In genomic region chr10:17617031-17617911, GRCh38 we compare ENCODE assay signal across 1 cellular context.
TF ChIP-seq lines count a peak whose summit lies in the region.

HACD1 (minus strand) TSS chr10:17617374; CDS start chr10:17617339, 35 bp downstream.

TF ChIP-seq in HepG2, 621 proteins besides CTCF, POLR2A, EP300 and RAD21 (continued from another document and continues in another):
- TF ChIP-seq ZNF597 (CRISPR knock-in tag; IDR thresholded peaks at IDR 0.05) = no peak
- peak; percentile 40; the same call in 1 of the 2 replicates for TF ChIP-seq STAT6 (CRISPR knock-in tag; IDR thresholded peaks at IDR 0.05; ENCODE audit: borderline replicate concordance)
- peak; percentile 48 for TF ChIP-seq STAG1 (CRISPR knock-in tag; IDR thresholded peaks at IDR 0.05)
- TF ChIP-seq ESRRA (CRISPR knock-in tag; IDR thresholded peaks at IDR 0.05; ENCODE audit: low read depth) = no peak
- no peak for TF ChIP-seq DMTF1 (CRISPR knock-in tag; IDR thresholded peaks at IDR 0.05)
- no peak for TF ChIP-seq ZNF543 (CRISPR knock-in tag; IDR thresholded peaks at IDR 0.05)
- no peak for TF ChIP-seq ZNF780A (CRISPR knock-in tag; IDR thresholded peaks at IDR 0.05)
- TF ChIP-seq ZNF740 (CRISPR knock-in tag; IDR thresholded peaks at IDR 0.05) = peak; percentile 55; the same call in 1 of the 2 replicates
- peak; percentile 5 for TF ChIP-seq MEIS2 (CRISPR knock-in tag; IDR thresholded peaks at IDR 0.05)
- no peak for TF ChIP-seq SKIL (CRISPR knock-in tag; IDR thresholded peaks at IDR 0.05; ENCODE audit: borderline replicate concordance)
- TF ChIP-seq ATF6 (CRISPR knock-in tag; conservative IDR thresholded peaks at IDR 0.05) = no peak
- TF ChIP-seq THYN1 (CRISPR knock-in tag; IDR thresholded peaks at IDR 0.05; ENCODE audit: borderline replicate concordance, low read depth) = no peak
- no peak for TF ChIP-seq NFAT5 (CRISPR knock-in tag; IDR thresholded peaks at IDR 0.05)
- no peak for TF ChIP-seq SMAD9 (CRISPR knock-in tag; IDR thresholded peaks at IDR 0.05)
- no peak for TF ChIP-seq SRSF9 (IDR thresholded peaks at IDR 0.05; ENCODE audit: borderline replicate concordance, insufficient read depth, low read depth, low read length, poor library complexity, severe bottlenecking)
- TF ChIP-seq ZBTB2 (CRISPR knock-in tag; IDR thresholded peaks at IDR 0.05; ENCODE audit: low read depth) = peak; percentile 72; the same call in 1 of the 2 replicates
- TF ChIP-seq NR2C2 (CRISPR knock-in tag; IDR thresholded peaks at IDR 0.05; ENCODE audit: borderline replicate concordance) = no peak
- no peak for TF ChIP-seq NFYC (CRISPR knock-in tag; IDR thresholded peaks at IDR 0.05)
- TF ChIP-seq SRY (CRISPR knock-in tag; IDR thresholded peaks at IDR 0.05) = peak; percentile 61; the same call in 1 of the 2 replicates
- TF ChIP-seq ZBTB26 (CRISPR knock-in tag; IDR thresholded peaks at IDR 0.05; ENCODE audit: borderline replicate concordance) = no peak
- no peak for TF ChIP-seq ZNF350 (CRISPR knock-in tag; IDR thresholded peaks at IDR 0.05; ENCODE audit: borderline replicate concordance, low read depth)
- TF ChIP-seq ZNF652 (CRISPR knock-in tag; IDR thresholded peaks at IDR 0.05; ENCODE audit: borderline replicate concordance, low read depth) = no peak
- TF ChIP-seq ZFP41 (CRISPR knock-in tag; IDR thresholded peaks at IDR 0.05; ENCODE audit: borderline replicate concordance) = peak; percentile 50; the same call in 1 of the 2 replicates
- no peak; the same call in 1 of the 2 replicates for TF ChIP-seq SALL2 (CRISPR knock-in tag; IDR thresholded peaks at IDR 0.05)
- no peak for TF ChIP-seq SYNCRIP (IDR thresholded peaks at IDR 0.05; ENCODE audit: insufficient read depth, low read depth, low read length)
- peak; percentile 65 for TF ChIP-seq KDM5B (CRISPR knock-in tag; IDR thresholded peaks at IDR 0.05; ENCODE audit: borderline replicate concordance)
- TF ChIP-seq RFX1 (IDR thresholded peaks at IDR 0.05) = no peak
- TF ChIP-seq ATF3 (CRISPR knock-in tag; IDR thresholded peaks at IDR 0.05) = no peak
- TF ChIP-seq ARID2 (CRISPR knock-in tag; IDR thresholded peaks at IDR 0.05; ENCODE audit: borderline replicate concordance) = 0 out of 2 replicates have a peak, but pooled peaks have one; percentile 34
- TF ChIP-seq MED13 (CRISPR knock-in tag; IDR thresholded peaks at IDR 0.05) = no peak
- 0 out of 2 replicates have a peak, but pooled peaks have one; percentile 39 for TF ChIP-seq ZFYVE20 (CRISPR knock-in tag; IDR thresholded peaks at IDR 0.05; ENCODE audit: borderline replicate concordance, low read depth)
- TF ChIP-seq RXRB (CRISPR knock-in tag; IDR thresholded peaks at IDR 0.05; ENCODE audit: borderline replicate concordance) = no peak
- no peak for TF ChIP-seq TFE3 (CRISPR knock-in tag; IDR thresholded peaks at IDR 0.05)
- TF ChIP-seq ATF7-NPFF (CRISPR knock-in tag; IDR thresholded peaks at IDR 0.05; ENCODE audit: low read depth) = peak; percentile 63
